In the genomic region with DNA sequence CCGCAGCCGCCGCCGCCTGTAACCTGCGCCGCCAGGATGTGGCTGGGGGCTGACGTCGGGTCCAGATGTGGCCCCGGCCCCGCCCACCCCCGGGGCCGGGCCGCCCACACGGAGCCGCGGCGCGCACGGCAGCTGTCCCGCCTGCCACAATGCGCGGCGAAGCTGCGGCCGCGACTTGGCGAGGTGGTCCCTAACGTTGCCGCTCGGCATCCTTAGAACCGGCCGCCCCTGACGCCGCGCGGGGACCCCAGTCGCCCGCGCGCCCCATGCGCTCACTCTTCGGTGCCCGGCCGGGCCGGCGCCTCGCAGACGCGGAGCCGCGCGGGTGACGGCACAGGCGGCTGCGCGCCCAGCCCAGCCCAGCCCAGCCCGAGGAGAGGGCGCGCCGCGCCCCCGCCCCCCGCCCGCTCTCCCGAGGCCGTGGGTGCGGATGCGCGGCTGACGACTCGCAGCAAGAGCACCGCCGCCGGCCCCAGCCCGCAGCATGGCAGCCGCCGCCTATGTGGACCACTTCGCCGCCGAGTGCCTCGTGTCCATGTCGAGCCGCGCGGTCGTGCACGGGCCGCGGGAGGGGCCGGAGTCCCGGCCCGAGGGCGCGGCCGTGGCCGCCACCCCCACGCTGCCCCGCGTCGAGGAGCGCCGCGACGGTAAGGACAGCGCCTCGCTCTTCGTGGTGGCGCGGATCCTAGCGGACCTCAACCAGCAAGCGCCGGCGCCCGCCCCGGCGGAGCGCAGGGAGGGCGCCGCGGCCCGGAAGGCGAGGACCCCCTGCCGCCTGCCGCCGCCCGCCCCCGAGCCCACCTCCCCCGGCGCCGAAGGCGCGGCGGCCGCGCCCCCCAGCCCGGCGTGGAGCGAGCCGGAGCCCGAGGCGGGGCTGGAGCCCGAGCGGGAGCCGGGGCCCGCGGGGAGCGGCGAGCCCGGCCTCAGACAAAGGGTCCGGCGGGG, we compare ENCODE assay signal across 8 cellular contexts. TPM values are rescaled to one million over a fixed set of nuclear protein-coding genes. Genes with fewer than 3 reads are reported as not detected.
DNase-seq lines count a peak whose midpoint lies in the region; ATAC-seq and TF ChIP-seq lines count a peak whose summit lies in the region.

Gene KLF13 (plus strand): TSS at position 107 of the 945 bp plus-strand sequence. CDS start 378 bp downstream, at position 485.

- H3K9me3 ChIP-seq in A673 (ENCODE audit: low read depth, low read length, poor library complexity, severe bottlenecking) (no peaks in the 10 kb centered on the region), spleen (no peaks in the 10 kb centered on the region)

- H3K9me3 Mint-ChIP-seq in T-cell = no peaks in the 10 kb centered on the region

- ATAC-seq in GM18909 (IDR thresholded peaks at IDR 0.05; ENCODE audit: poor library complexity, unreplicated experiment) (peak; percentile 57), HG03108 (IDR thresholded peaks at IDR 0.05; ENCODE audit: unreplicated experiment) (peak; percentile 42), T-cell (replicated peaks in 1 of 4) (peak; percentile 49 to 65 (median 60))

- H3K36me3 ChIP-seq in A673 (ENCODE audit: insufficient read depth, low read length, poor library complexity, severe bottlenecking) (no peaks in the 10 kb centered on the region), brain microvascular endothelial cell (replicated peaks) (no peaks in the 10 kb centered on the region), spleen (peaks cover 0 to 17% (median 0%) of the 10 kb centered on the region in 6 donors)

- H3K27ac ChIP-seq in A673 (ENCODE audit: low read depth, low read length, poor library complexity, severe bottlenecking) (peak within 1 kb of the TSS; percentile 95), brain microvascular endothelial cell (peak within 1 kb of the TSS; percentile 93), spleen (peak within 1 kb of the TSS; percentile 86 to 100 (median 99))

- WGBS in spleen, 5 donors = 0 to 1% (median 0%) methylated on average over 1 to 151 of the region's 151 CpGs

- CTCF ChIA-PET in A673 (lab: Charles Lee) = no interaction called here
- CTCF ChIA-PET in T-cell (lab: Charles Lee) = interaction anchor here (0.7 to 1.5 kb wide), 6 partner anchors 20 to 163 kb away, joined by 3 to 7 read pairs (median 3); no protein-coding TSS in a partner anchor

- peaks cover 52 to 67% (median 64%) of the 10 kb centered on the region in 3 donors for H3K4me1 Mint-ChIP-seq in T-cell

- H3K4me1 ChIP-seq in A673 (ENCODE audit: insufficient read depth, low read length, poor library complexity, severe bottlenecking) (peaks cover 4% of the 10 kb centered on the region), spleen (peaks cover 11 to 64% (median 56%) of the 10 kb centered on the region in 6 donors)

- DNase-seq in A673 (ENCODE audit: low spot score) = peak; percentile 77
- DNase-seq in T-cell = peak in 31 of 34 experiments; percentile 70 to 87 (median 79)
- peak; percentile 31 for DNase-seq in brain microvascular endothelial cell
- peak; percentile 48 for DNase-seq in iPS-NIHi7 (ENCODE audit: extremely low spot score)
- peak; percentile 96 for DNase-seq in spleen
- no peak for DNase-seq in NCI-H510A treated with DMSO at 0.1 percent for 48 hours (lab: John Stamatoyannopoulos, UW)

- peak within 1 kb of the TSS; percentile 85 to 94 (median 90) for H3K4me3 Mint-ChIP-seq in T-cell

- peak within 1 kb of the TSS; percentile 93 for H3K4me3 ChIP-seq in A673 (ENCODE audit: low read depth, low read length, poor library complexity, severe bottlenecking)
- peak within 1 kb of the TSS; percentile 70 for H3K4me3 ChIP-seq in brain microvascular endothelial cell (ENCODE audit: low read depth, low read length)
- H3K4me3 ChIP-seq in spleen = peak within 1 kb of the TSS; percentile 43 to 91 (median 78)

- in situ Hi-C loops in brain microvascular endothelial cell (cut with HindIII; ENCODE audit: low pct_ligation_motif_present, low sequenced_read_pairs) = no loop called here

- POLR2A ChIA-PET in A673 (lab: Charles Lee; ENCODE audit: low non-redundant PET) = no interaction called here
- POLR2A ChIA-PET in T-cell (lab: Charles Lee) = interaction anchor here (0.6 to 1.4 kb wide), 8 partner anchors 14 to 703 kb away, joined by 3 to 11 read pairs (median 4); no protein-coding TSS in a partner anchor

- peaks cover 16% of the 10 kb centered on the region for H3K36me3 Mint-ChIP-seq in T-cell

- intact Hi-C loops in A673 (cut with micrococcal nuclease; ENCODE audit: unreplicated experiment) = loop anchor here (10.0 kb wide), 2 partner anchors 158 to 548 kb away; partner anchors contain the start of gene OTUD7A
- intact Hi-C loops in spleen (cut with DNase I; ENCODE audit: low total_unique reads) = loop anchor here (10.0 kb wide), 2 partner anchors 112 to 168 kb away; no protein-coding TSS in a partner anchor

- no peaks in the 10 kb centered on the region for H3K27me3 Mint-ChIP-seq in T-cell

- peak in 2 of 3 donors; percentile 4 to 80 for TF ChIP-seq POLR2A in spleen (IDR thresholded peaks at IDR 0.05)

- H3K27me3 ChIP-seq in A673 (replicated peaks; ENCODE audit: insufficient read depth, low read depth, low read length, poor library complexity) (no peaks in the 10 kb centered on the region), brain microvascular endothelial cell (replicated peaks) (no peaks in the 10 kb centered on the region), spleen (replicated peaks in 1 of 7) (no peaks in the 10 kb centered on the region)

- H3K27ac Mint-ChIP-seq in T-cell = peak within 1 kb of the TSS; percentile 71

- TF ChIP-seq CTCF in A673 (conservative IDR thresholded peaks at IDR 0.05; ENCODE audit: low read depth, low read length) (no peak), brain microvascular endothelial cell (IDR thresholded peaks at IDR 0.05; ENCODE audit: low read depth, low read length, missing control alignments) (no peak), spleen (IDR thresholded peaks at IDR 0.05 in 8 of 11, conservative IDR thresholded peaks at IDR 0.05 in 3 of 11) (peak in 1 of 11 experiments; percentile 14)

- BruUV-seq in A673 (replicated peaks; lab: Mats Ljungman, UMichigan) = no TSS peak

RNA-seq across cellular contexts. Expression of gene KLF13, which starts in this region (rescaled TPM):
- 22.1 and 23.5 TPM in 2 replicates for total RNA-seq in A673 (2021)
- 100 to 1,000 TPM; 218 to 327 (median 288) TPM for total RNA-seq in T-cell
- total RNA-seq in spleen = 100 to 1,000 TPM in 1 of 7 donors, 10 to 100 TPM in 6; 71.6 to 111 (median 85.8) TPM
- polyA plus RNA-seq in spleen = 10 to 100 TPM; 21.8 to 43.3 (median 43.1) TPM
